Comparison of ENCODE assay signal across 33 cellular contexts in the genomic region with DNA sequence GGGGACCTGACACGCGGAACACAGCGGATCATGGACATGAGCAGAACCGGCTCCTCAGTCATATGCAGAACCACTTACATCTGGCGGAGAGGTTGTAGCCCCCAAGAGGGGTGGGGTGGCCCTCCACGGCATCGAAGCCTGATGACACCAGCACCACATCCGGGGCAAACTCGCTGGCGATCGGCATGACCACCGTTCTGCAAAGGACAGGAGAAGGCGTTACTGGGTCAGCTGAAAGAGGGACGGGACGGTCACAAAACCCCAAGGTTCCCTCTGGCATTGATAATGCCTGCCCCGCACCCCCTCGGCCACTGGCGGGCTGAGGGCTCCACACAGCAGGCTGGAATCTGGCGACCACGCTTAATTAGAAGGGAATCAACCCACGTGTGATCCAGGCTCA.
"Had no signal": no experiment of that assay in that cellular context is flagged by ENCODE, and none has a peak within 500 bp of the region (broad histone marks: within the 10 kb centered on the region; RNA-seq: fewer than 3 reads in every experiment).

No MANE protein-coding gene starts in this region.

- H3K9me3 ChIP-seq: adrenal gland, body of pancreas, heart left ventricle had no signal

- H3K9me3 Mint-ChIP-seq: activated CD4-positive, alpha-beta T cell treated with anti-CD3 and anti-CD28 coated beads, Interleukin-2, amount 10 ng/mL, durations not matched to agents 24 days and 14 days; activated CD8-positive, alpha-beta T cell treated with anti-CD3 and anti-CD28 coated beads for 36 hours; activated naive CD4-positive, alpha-beta T cell treated with anti-CD3 and anti-CD28 coated beads for 36 hours; activated naive CD4-positive, alpha-beta T cell treated with anti-CD3 and anti-CD28 coated beads, Interleukin-2, amount 50 U/mL, for 24 hours; activated naive CD8-positive, alpha-beta T cell treated with anti-CD3 and anti-CD28 coated beads for 36 hours; activated naive CD8-positive, alpha-beta T cell treated with anti-CD3 and anti-CD28 coated beads, Interleukin-2, amount 50 U/mL, for 24 hours; activated T-cell treated with anti-CD3 and anti-CD28 coated beads, Interleukin-2, amount 50 U/mL, for 4 hours; activated T-helper 17 cell treated with anti-CD3 and anti-CD28 coated beads, Interleukin-2, amount 50 U/mL, for 72 hours; dendritic cell treated with granulocyte-macrophage colony-stimulating factor and Interleukin-4, amounts not matched to agents 40 ng/mL and 50 ng/mL, for 4 days; endodermal cell; T-helper 2 cell treated with Interferon-gamma antibody and Interleukin-4, amounts not matched to agents 5 μg/mL and 100 μg/mL, for 36 hours had no signal

- DNase-seq: activated CD4-positive, alpha-beta T cell treated with anti-CD3 and anti-CD28 coated beads for 36 hours; activated CD4-positive, alpha-beta T cell treated with anti-CD3 and anti-CD28 coated beads, Interleukin-2, amount 10 ng/mL, durations not matched to agents 24 days and 14 days; activated CD4-positive, CD25-positive, alpha-beta regulatory T cell; activated CD4-positive, CD25-positive, alpha-beta regulatory T cell treated with anti-CD3 and anti-CD28 coated beads, Interleukin-2, amount 50 U/mL, for 72 hours; activated CD8-positive, alpha-beta memory T cell treated with anti-CD3 and anti-CD28 coated beads for 24 hours; activated CD8-positive, alpha-beta T cell treated with anti-CD3 and anti-CD28 coated beads for 36 hours; activated effector memory CD4-positive, alpha-beta T cell treated with Interleukin-2 at 50 U/mL for 16 hours; activated gamma-delta T cell treated with Interleukin-2 at 50 U/mL for 16 hours; activated naive CD4-positive, alpha-beta T cell treated with anti-CD3 and anti-CD28 coated beads for 36 hours; activated naive CD8-positive, alpha-beta T cell treated with anti-CD3 and anti-CD28 coated beads for 36 hours; activated naive CD8-positive, alpha-beta T cell treated with anti-CD3 and anti-CD28 coated beads, Interleukin-2, amount 50 U/mL, for 24 hours; activated T-cell treated with anti-CD3 and anti-CD28 coated beads, Interleukin-2, amount 50 U/mL, for 4 hours; adrenal gland; amygdala; aorta; body of pancreas; caudate nucleus; cerebellar nuclear complex; dorsolateral prefrontal cortex; effector memory CD4-positive, alpha-beta T cell; endodermal cell; foreskin fibroblast; glutamatergic neuron; T-helper 1 cell; T-helper 17 cell; T1000; WERI-Rb-1 had no signal

- H3K4me3 Mint-ChIP-seq: activated CD4-positive, alpha-beta T cell treated with anti-CD3 and anti-CD28 coated beads for 36 hours; activated CD4-positive, alpha-beta T cell treated with anti-CD3 and anti-CD28 coated beads, Interleukin-2, amount 10 ng/mL, durations not matched to agents 24 days and 14 days; activated CD8-positive, alpha-beta T cell treated with anti-CD3 and anti-CD28 coated beads for 36 hours; activated naive CD4-positive, alpha-beta T cell treated with anti-CD3 and anti-CD28 coated beads for 36 hours; activated naive CD4-positive, alpha-beta T cell treated with anti-CD3 and anti-CD28 coated beads, Interleukin-2, amount 50 U/mL, for 24 hours; activated naive CD8-positive, alpha-beta T cell treated with anti-CD3 and anti-CD28 coated beads for 36 hours; activated naive CD8-positive, alpha-beta T cell treated with anti-CD3 and anti-CD28 coated beads, Interleukin-2, amount 50 U/mL, for 24 hours; activated T-cell treated with anti-CD3 and anti-CD28 coated beads, Interleukin-2, amount 50 U/mL, for 4 hours; activated T-helper 17 cell treated with anti-CD3 and anti-CD28 coated beads, Interleukin-2, amount 50 U/mL, for 72 hours; dendritic cell treated with granulocyte-macrophage colony-stimulating factor and Interleukin-4, amounts not matched to agents 40 ng/mL and 50 ng/mL, for 4 days; endodermal cell; T-helper 17 cell; T-helper 2 cell treated with Interferon-gamma antibody and Interleukin-4, amounts not matched to agents 5 μg/mL and 100 μg/mL, for 36 hours had no signal

- H3K36me3 ChIP-seq: WERI-Rb-1 had no signal

- H3K27ac ChIP-seq: body of pancreas, coronary artery, dorsolateral prefrontal cortex, heart left ventricle, WERI-Rb-1 had no signal

- H3K4me1 Mint-ChIP-seq: activated naive CD4-positive, alpha-beta T cell treated with anti-CD3 and anti-CD28 coated beads, Interleukin-2, amount 50 U/mL, for 24 hours; activated naive CD8-positive, alpha-beta T cell treated with anti-CD3 and anti-CD28 coated beads for 36 hours; activated naive CD8-positive, alpha-beta T cell treated with anti-CD3 and anti-CD28 coated beads, Interleukin-2, amount 50 U/mL, for 24 hours; activated T-helper 17 cell treated with anti-CD3 and anti-CD28 coated beads, Interleukin-2, amount 50 U/mL, for 72 hours; endodermal cell had no signal

- H3K4me1 ChIP-seq: adrenal gland, body of pancreas had no signal

- H3K27me3 ChIP-seq: adrenal gland, body of pancreas, dorsolateral prefrontal cortex, heart left ventricle had no signal

- H3K27ac Mint-ChIP-seq: activated CD4-positive, alpha-beta T cell treated with anti-CD3 and anti-CD28 coated beads for 36 hours; activated CD4-positive, alpha-beta T cell treated with anti-CD3 and anti-CD28 coated beads, Interleukin-2, amount 10 ng/mL, durations not matched to agents 24 days and 14 days; activated CD8-positive, alpha-beta T cell treated with anti-CD3 and anti-CD28 coated beads for 36 hours; activated naive CD4-positive, alpha-beta T cell treated with anti-CD3 and anti-CD28 coated beads for 36 hours; activated naive CD4-positive, alpha-beta T cell treated with anti-CD3 and anti-CD28 coated beads, Interleukin-2, amount 50 U/mL, for 24 hours; activated naive CD8-positive, alpha-beta T cell treated with anti-CD3 and anti-CD28 coated beads for 36 hours; activated naive CD8-positive, alpha-beta T cell treated with anti-CD3 and anti-CD28 coated beads, Interleukin-2, amount 50 U/mL, for 24 hours; activated T-helper 17 cell treated with anti-CD3 and anti-CD28 coated beads, Interleukin-2, amount 50 U/mL, for 72 hours; dendritic cell treated with granulocyte-macrophage colony-stimulating factor and Interleukin-4, amounts not matched to agents 40 ng/mL and 50 ng/mL, for 4 days; endodermal cell; T-helper 17 cell; T-helper 2 cell treated with Interferon-gamma antibody and Interleukin-4, amounts not matched to agents 5 μg/mL and 100 μg/mL, for 36 hours had no signal

- H3K4me3 ChIP-seq: adrenal gland, body of pancreas, coronary artery, dorsolateral prefrontal cortex, heart left ventricle had no signal

- H3K27me3 Mint-ChIP-seq: activated CD4-positive, alpha-beta T cell treated with anti-CD3 and anti-CD28 coated beads for 36 hours; activated CD4-positive, alpha-beta T cell treated with anti-CD3 and anti-CD28 coated beads, Interleukin-2, amount 10 ng/mL, durations not matched to agents 24 days and 14 days; activated CD8-positive, alpha-beta T cell treated with anti-CD3 and anti-CD28 coated beads for 36 hours; activated naive CD4-positive, alpha-beta T cell treated with anti-CD3 and anti-CD28 coated beads, Interleukin-2, amount 50 U/mL, for 24 hours; activated naive CD8-positive, alpha-beta T cell treated with anti-CD3 and anti-CD28 coated beads for 36 hours; activated naive CD8-positive, alpha-beta T cell treated with anti-CD3 and anti-CD28 coated beads, Interleukin-2, amount 50 U/mL, for 24 hours; activated T-helper 17 cell treated with anti-CD3 and anti-CD28 coated beads, Interleukin-2, amount 50 U/mL, for 72 hours; dendritic cell treated with granulocyte-macrophage colony-stimulating factor and Interleukin-4, amounts not matched to agents 40 ng/mL and 50 ng/mL, for 4 days; T-helper 17 cell had no signal

- ATAC-seq: activated CD4-positive, alpha-beta T cell treated with anti-CD3 and anti-CD28 coated beads for 36 hours; activated CD8-positive, alpha-beta T cell treated with anti-CD3 and anti-CD28 coated beads for 36 hours; activated naive CD8-positive, alpha-beta T cell treated with anti-CD3 and anti-CD28 coated beads, Interleukin-2, amount 50 U/mL, for 24 hours; activated T-cell treated with anti-CD3 and anti-CD28 coated beads, Interleukin-2, amount 50 U/mL, for 4 hours; activated T-helper 17 cell treated with anti-CD3 and anti-CD28 coated beads, Interleukin-2, amount 50 U/mL, for 72 hours; body of pancreas; T-helper 17 cell had no signal
